1 cellular context compared by ENCODE assay signal in genomic region chr22:34102633-34103032, GRCh38.
TF ChIP-seq lines count a peak whose summit lies in the region.

No MANE protein-coding gene starts in this region.

TF ChIP-seq in A549, 52 proteins besides CTCF, POLR2A, EP300 and RAD21 (continued from another document):
- peak; percentile 62; the same call in 1 of the 2 replicates for TF ChIP-seq REST (IDR thresholded peaks at IDR 0.05)
